In genomic region chr3:84724877-84725276, GRCh38 we compare ENCODE assay signal across 10 cellular contexts.
DNase-seq lines count a peak whose midpoint lies in the region; ATAC-seq and TF ChIP-seq lines count a peak whose summit lies in the region.
"Had no signal": no experiment of that assay in that cellular context is flagged by ENCODE, and none has a peak within 500 bp of the region (broad histone marks: within the 10 kb centered on the region; RNA-seq: fewer than 3 reads in every experiment).

No MANE protein-coding gene starts in this region.

- H3K36me3 ChIP-seq in SK-N-SH (replicated peaks in 1 of 2; ENCODE audit: control insufficient read depth in 1 of 2, insufficient read depth in 2 of 2, low read length in 1 of 2): no peaks in the 10 kb centered on the region

- no peak overlapping the region for H3K9ac ChIP-seq in SK-N-SH

- no peaks in the 10 kb centered on the region for H3K9me3 ChIP-seq in SK-N-SH

- H3K27ac ChIP-seq in SK-N-SH (ENCODE audit: low read depth in 2 of 2, low read length in 1 of 2): no peak overlapping the region

- ATAC-seq in SK-N-SH treated with all-trans-retinoic acid at 6 μM for 48 hours (no peak), GM19328 (IDR thresholded peaks at IDR 0.05; ENCODE audit: unreplicated experiment) (no peak)

- H3K4me2 ChIP-seq in SK-N-SH: no peak overlapping the region

- H3K9me2 ChIP-seq in SK-N-SH: no peaks in the 10 kb centered on the region

- POLR2A ChIA-PET in SK-N-SH (lab: Yijun Ruan, JAX): no interaction called here

- no peak for TF ChIP-seq EP300 in SK-N-SH (IDR thresholded peaks at IDR 0.05; ENCODE audit: borderline replicate concordance in 1 of 2, low read depth in 1 of 2, low read length in 1 of 2)

- no peak overlapping the region for H2AFZ ChIP-seq in SK-N-SH (ENCODE audit: low read depth)

- H3K27me3 ChIP-seq in SK-N-SH (ENCODE audit: insufficient read depth): no peaks in the 10 kb centered on the region

- no peaks in the 10 kb centered on the region for H3F3A ChIP-seq in SK-N-SH (replicated peaks; ENCODE audit: insufficient read depth)

- no peaks in the 10 kb centered on the region for H3K4me1 ChIP-seq in SK-N-SH (ENCODE audit: control insufficient read depth in 1 of 2, insufficient read depth in 2 of 2, low read depth in 1 of 2, low read length in 1 of 2)

- no peak for TF ChIP-seq CTCF in SK-N-SH (IDR thresholded peaks at IDR 0.05)
- TF ChIP-seq CTCF in choroid plexus epithelial cell (conservative IDR thresholded peaks at IDR 0.05; ENCODE audit: low read depth, low read length): no peak

- H4K20me1 ChIP-seq in SK-N-SH (ENCODE audit: insufficient read depth): no peaks in the 10 kb centered on the region

- WGBS in SK-N-SH (ENCODE audit: low lambda C conversion rate): 0% methylated on average over 4 of the region's 4 CpGs

- no peak for TF ChIP-seq RAD21 in SK-N-SH (IDR thresholded peaks at IDR 0.05; ENCODE audit: low read length)

- no peak overlapping the region for H3K4me3 ChIP-seq in SK-N-SH (ENCODE audit: low read depth in 2 of 2, low read length in 1 of 2)
- H3K4me3 ChIP-seq in choroid plexus epithelial cell (ENCODE audit: low read depth, low read length): no peak overlapping the region

- DNase-seq in SK-N-SH (no peak), NCI-H69 (lab: John Stamatoyannopoulos, UW) (peak; percentile 42), choroid plexus epithelial cell (ENCODE audit: low read depth) (peak; percentile 95), stromal cell of bone marrow (ENCODE audit: low read depth) (peak; percentile 53), NCI-H1436 (lab: John Stamatoyannopoulos, UW) (no peak)
- no peak for DNase-seq in activated CD8-positive, alpha-beta memory T cell treated with anti-CD3 and anti-CD28 coated beads for 24 hours
- DNase-seq: activated CD4-positive, CD25-positive, alpha-beta regulatory T cell; NCI-H2081 treated with DMSO at 0.1 percent for 48 hours had no signal

- H3K79me2 ChIP-seq in SK-N-SH (ENCODE audit: insufficient read depth): no peaks in the 10 kb centered on the region

- CTCF ChIA-PET in SK-N-SH (lab: Yijun Ruan, JAX): no interaction called here

TF ChIP-seq in SK-N-SH, 30 proteins besides CTCF, POLR2A, EP300 and RAD21:
- TF ChIP-seq SIN3A (IDR thresholded peaks at IDR 0.05; ENCODE audit: borderline replicate concordance, low read depth, low read length): no peak
- TF ChIP-seq FOSL2 (IDR thresholded peaks at IDR 0.05; ENCODE audit: borderline replicate concordance, low read depth): peak; percentile 34; the same call in 1 of the 2 replicates
TF ChIP-seq in SK-N-SH: peak in this region for 1.

TF ChIP-seq in SK-N-SH treated with all-trans-retinoic acid at 6 μM for 48 hours, 23 proteins besides CTCF, POLR2A, EP300 and RAD21:
- no peak for TF ChIP-seq PATZ1 (CRISPR knock-in tag; IDR thresholded peaks at IDR 0.05; ENCODE audit: borderline replicate concordance)

Comparison
In these comparisons a context has a peak if more than half of its experiments do, and no peak if none do; other contexts are left out.
1. DNase-seq: peak in NCI-H69 (single experiment), choroid plexus epithelial cell (single experiment) and stromal cell of bone marrow (single experiment); none in SK-N-SH (single experiment), NCI-H1436 (single experiment) and activated CD8-positive, alpha-beta memory T cell treated with anti-CD3 and anti-CD28 coated beads for 24 hours (single experiment).